ENCODE assay signal across 24 cellular contexts in the genomic region with DNA sequence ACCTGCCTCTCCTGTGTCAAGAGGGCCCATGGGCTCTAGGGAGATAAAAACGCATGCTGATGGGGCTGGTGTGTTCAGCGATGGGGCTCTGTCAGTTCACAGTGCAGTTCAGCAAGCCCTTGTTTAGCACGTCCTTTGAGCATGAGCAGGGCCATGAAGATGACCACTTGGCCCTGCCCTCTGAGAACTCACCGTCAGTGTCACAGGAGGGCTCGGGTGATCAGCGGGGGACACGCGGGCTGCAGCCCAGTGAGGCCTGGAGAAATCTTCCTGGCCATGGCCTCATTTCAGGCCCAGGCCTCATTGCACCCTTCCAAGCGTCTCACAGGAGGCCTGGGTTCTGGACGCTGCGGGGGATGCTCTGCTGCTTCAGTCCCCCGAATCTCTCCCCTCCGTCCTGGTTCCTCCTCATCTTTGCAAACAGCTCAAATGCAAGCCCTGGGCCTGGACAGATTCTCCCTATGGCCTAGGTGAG.
DNase-seq lines count a peak whose midpoint lies in the region; ATAC-seq and TF ChIP-seq lines count a peak whose summit lies in the region.
"Had no signal": no experiment of that assay in that cellular context is flagged by ENCODE, and none has a peak within 500 bp of the region (broad histone marks: within the 10 kb centered on the region; RNA-seq: fewer than 3 reads in every experiment).

No MANE protein-coding gene starts in this region.

- H3K9me3 ChIP-seq in neural progenitor cell (ENCODE audit: low read depth) (no peaks in the 10 kb centered on the region), heart right ventricle (no peaks in the 10 kb centered on the region)
- H3K9me3 ChIP-seq: A549; BE2C; BLaER1 treated with 17β-estradiol and CSF1 and Interleukin-3, amounts not matched to agents 10 nM and 100 nM had no signal

- H3K4me3 ChIP-seq in neural progenitor cell (no peak overlapping the region), heart right ventricle (no peak overlapping the region)
- H3K4me3 ChIP-seq: A549; BLaER1 treated with 17β-estradiol and CSF1 and Interleukin-3, amounts not matched to agents 10 nM and 100 nM; GM12878; GM23248 had no signal

- WGBS in heart right ventricle, 2 donors = 92 to 93% methylated on average over 13 of the region's 13 CpGs

- no peaks in the 10 kb centered on the region for H3K9me3 Mint-ChIP-seq in activated CD8-positive, alpha-beta memory T cell treated with anti-CD3 and anti-CD28 coated beads, Interleukin-2, amount 10 ng/mL, durations not matched to agents 7 days and 5 days (ENCODE audit: low read depth)
- H3K9me3 Mint-ChIP-seq in neural progenitor cell = no peaks in the 10 kb centered on the region
- H3K9me3 Mint-ChIP-seq in osteocyte (ENCODE audit: unreplicated experiment) = no peaks in the 10 kb centered on the region
- H3K9me3 Mint-ChIP-seq: CD4-positive, alpha-beta T cell; CD8-positive, alpha-beta memory T cell had no signal

- H3K27ac ChIP-seq in neural progenitor cell (no peak overlapping the region), heart right ventricle (no peak overlapping the region)
- H3K27ac ChIP-seq: A549; BLaER1 treated with 17β-estradiol and CSF1 and Interleukin-3, amounts not matched to agents 10 nM and 100 nM; GM23248 had no signal

- ATAC-seq in activated CD8-positive, alpha-beta memory T cell treated with anti-CD3 and anti-CD28 coated beads, Interleukin-2, amount 10 ng/mL, durations not matched to agents 7 days and 5 days = no peak
- ATAC-seq in esophagus mucosa (no peak), heart right ventricle (no peak)
- ATAC-seq: A549, GM12878, HCT116 had no signal

- no peaks in the 10 kb centered on the region for H3K36me3 Mint-ChIP-seq in activated CD8-positive, alpha-beta memory T cell treated with anti-CD3 and anti-CD28 coated beads, Interleukin-2, amount 10 ng/mL, durations not matched to agents 7 days and 5 days
- H3K36me3 Mint-ChIP-seq in neural progenitor cell (no peaks in the 10 kb centered on the region), osteocyte (ENCODE audit: unreplicated experiment) (no peaks in the 10 kb centered on the region)
- H3K36me3 Mint-ChIP-seq: CD8-positive, alpha-beta memory T cell had no signal

- TF ChIP-seq CTCF in neural progenitor cell (IDR thresholded peaks at IDR 0.05) (no peak), osteocyte (IDR thresholded peaks at IDR 0.05) (no peak), heart right ventricle (IDR thresholded peaks at IDR 0.05) (no peak)

- H3K4me1 ChIP-seq in neural progenitor cell (no peaks in the 10 kb centered on the region), heart right ventricle (peaks cover 7 to 18% (median 12%) of the 10 kb centered on the region in 9 donors)
- H3K4me1 ChIP-seq: BE2C had no signal

- CTCF ChIA-PET in activated CD8-positive, alpha-beta memory T cell treated with anti-CD3 and anti-CD28 coated beads, Interleukin-2, amount 10 ng/mL, durations not matched to agents 7 days and 5 days (lab: Charles Lee) = interaction anchor here (1.3 to 6.6 kb wide), 2 partner anchors 30 to 695 kb away, joined by 3 to 98 read pairs; no protein-coding TSS in a partner anchor

- DNase-seq in activated CD8-positive, alpha-beta memory T cell treated with anti-CD3 and anti-CD28 coated beads for 24 hours = peak; percentile 11
- no peak for DNase-seq in activated CD8-positive, alpha-beta memory T cell treated with anti-CD3 and anti-CD28 coated beads, Interleukin-2, amount 10 ng/mL, durations not matched to agents 7 days and 5 days
- DNase-seq in islet precursor cell (peak; percentile 54), neural progenitor cell (ENCODE audit: low spot score) (no peak), osteocyte (ENCODE audit: extremely low spot score, unreplicated experiment) (peak; percentile 67), medulla oblongata (ENCODE audit: extremely low spot score) (no peak), heart right ventricle (no peak)
- DNase-seq: 8988T; ACHN; AML-193; BE2C; CD4-positive, alpha-beta T cell; CD8-positive, alpha-beta memory T cell; DMS 273 treated with DMSO at 0.1 percent for 48 hours; DMS79; EL; GDM1; GM23248 had no signal

- no peak overlapping the region for H3K9ac ChIP-seq in neural progenitor cell
- H3K9ac ChIP-seq: BLaER1 treated with 17β-estradiol and CSF1 and Interleukin-3, amounts not matched to agents 10 nM and 100 nM; GM23248 had no signal

- no peaks in the 10 kb centered on the region for H4K20me1 ChIP-seq in neural progenitor cell (ENCODE audit: low read depth)

- no peak overlapping the region for H2AFZ ChIP-seq in neural progenitor cell (replicated peaks)
- H2AFZ ChIP-seq: GM23248 had no signal

- H3K27ac Mint-ChIP-seq in activated CD8-positive, alpha-beta memory T cell treated with anti-CD3 and anti-CD28 coated beads, Interleukin-2, amount 10 ng/mL, durations not matched to agents 7 days and 5 days = no peak overlapping the region
- no peak overlapping the region for H3K27ac Mint-ChIP-seq in neural progenitor cell
- H3K27ac Mint-ChIP-seq in osteocyte (ENCODE audit: unreplicated experiment) = no peak overlapping the region
- H3K27ac Mint-ChIP-seq: CD14-positive monocyte; CD4-positive, alpha-beta T cell; CD8-positive, alpha-beta memory T cell had no signal

- intact Hi-C loops in heart right ventricle (cut with DNase I) = loop anchor here in 3 of 10 donors (10.0 kb wide), 1 partner anchor 221 kb away; no protein-coding TSS in a partner anchor

- H3K4me3 Mint-ChIP-seq in activated CD8-positive, alpha-beta memory T cell treated with anti-CD3 and anti-CD28 coated beads, Interleukin-2, amount 10 ng/mL, durations not matched to agents 7 days and 5 days = no peak overlapping the region
- H3K4me3 Mint-ChIP-seq in neural progenitor cell = peak overlapping the region; percentile 69
- no peak overlapping the region for H3K4me3 Mint-ChIP-seq in osteocyte (ENCODE audit: unreplicated experiment)
- H3K4me3 Mint-ChIP-seq: CD14-positive monocyte; CD4-positive, alpha-beta T cell; CD8-positive, alpha-beta memory T cell had no signal

- no peaks in the 10 kb centered on the region for H3K27me3 ChIP-seq in neural progenitor cell
- no peaks in the 10 kb centered on the region for H3K27me3 ChIP-seq in heart right ventricle
- H3K27me3 ChIP-seq: BE2C had no signal

- H3K79me2 ChIP-seq in neural progenitor cell (ENCODE audit: low read depth) = no peaks in the 10 kb centered on the region

- H3K4me1 Mint-ChIP-seq in activated CD8-positive, alpha-beta memory T cell treated with anti-CD3 and anti-CD28 coated beads, Interleukin-2, amount 10 ng/mL, durations not matched to agents 7 days and 5 days = no peaks in the 10 kb centered on the region
- H3K4me1 Mint-ChIP-seq in neural progenitor cell (peaks cover 32% of the 10 kb centered on the region), osteocyte (ENCODE audit: unreplicated experiment) (peaks cover 2% of the 10 kb centered on the region)

- H3F3A ChIP-seq in neural progenitor cell (ENCODE audit: low read depth) = no peaks in the 10 kb centered on the region

- H3K27me3 Mint-ChIP-seq in activated CD8-positive, alpha-beta memory T cell treated with anti-CD3 and anti-CD28 coated beads, Interleukin-2, amount 10 ng/mL, durations not matched to agents 7 days and 5 days = no peaks in the 10 kb centered on the region
- peaks cover 13% of the 10 kb centered on the region for H3K27me3 Mint-ChIP-seq in neural progenitor cell (ENCODE audit: insufficient read depth, low read depth)
- H3K27me3 Mint-ChIP-seq in osteocyte (ENCODE audit: unreplicated experiment) = no peaks in the 10 kb centered on the region
- H3K27me3 Mint-ChIP-seq: CD4-positive, alpha-beta T cell had no signal

- H3K36me3 ChIP-seq in neural progenitor cell (no peaks in the 10 kb centered on the region), heart right ventricle (peaks cover 0 to 45% (median 0%) of the 10 kb centered on the region in 9 donors)
- H3K36me3 ChIP-seq: BE2C; BLaER1 treated with 17β-estradiol and CSF1 and Interleukin-3, amounts not matched to agents 10 nM and 100 nM had no signal

- H3K4me2 ChIP-seq in neural progenitor cell = no peak overlapping the region
- H3K4me2 ChIP-seq: A549; BLaER1 treated with 17β-estradiol and CSF1 and Interleukin-3, amounts not matched to agents 10 nM and 100 nM had no signal

Comparison
In these comparisons a context has a peak if more than half of its experiments do, and no peak if none do; other contexts are left out.
1. DNase-seq: peak in activated CD8-positive, alpha-beta memory T cell treated with anti-CD3 and anti-CD28 coated beads for 24 hours (single experiment), islet precursor cell (single experiment) and osteocyte (single experiment); none in activated CD8-positive, alpha-beta memory T cell treated with anti-CD3 and anti-CD28 coated beads, Interleukin-2, amount 10 ng/mL, durations not matched to agents 7 days and 5 days (single experiment), neural progenitor cell (single experiment), medulla oblongata (single experiment) and heart right ventricle (0 of 2).